8 cellular contexts compared by ENCODE assay signal in genomic region chr14:51828017-51828797, GRCh38. TPM values are rescaled to one million over a fixed set of nuclear protein-coding genes. Genes with fewer than 3 reads are reported as not detected.
DNase-seq lines count a peak whose midpoint lies in the region; ATAC-seq and TF ChIP-seq lines count a peak whose summit lies in the region.

No MANE protein-coding gene starts in this region.

- no peak overlapping the region for H3K27ac ChIP-seq in suprapubic skin

- no peak overlapping the region for H3K27ac Mint-ChIP-seq in glutamatergic neuron (ENCODE audit: unreplicated experiment)

- no peaks in the 10 kb centered on the region for H3K4me1 ChIP-seq in suprapubic skin

- TF ChIP-seq CTCF in glutamatergic neuron (IDR thresholded peaks at IDR 0.05; ENCODE audit: partially characterized antibody, unreplicated experiment) (no peak), suprapubic skin (IDR thresholded peaks at IDR 0.05) (no peak)

- no peaks in the 10 kb centered on the region for H3K36me3 ChIP-seq in suprapubic skin

- H3K27me3 Mint-ChIP-seq in glutamatergic neuron (ENCODE audit: unreplicated experiment), result no peaks in the 10 kb centered on the region

- WGBS in suprapubic skin, result 45% methylated on average over 8 of the region's 8 CpGs

- ATAC-seq in GM18511 (IDR thresholded peaks at IDR 0.05; ENCODE audit: unreplicated experiment), result peak; percentile 99
- peak; percentile 93 for ATAC-seq in HG02642 (IDR thresholded peaks at IDR 0.05; ENCODE audit: poor library complexity, unreplicated experiment)

- no peaks in the 10 kb centered on the region for H3K9me3 Mint-ChIP-seq in glutamatergic neuron (ENCODE audit: unreplicated experiment)

- no peak overlapping the region for H3K4me3 Mint-ChIP-seq in glutamatergic neuron (ENCODE audit: unreplicated experiment)

- TF ChIP-seq POLR2A in suprapubic skin (IDR thresholded peaks at IDR 0.05), result no peak

- H3K9me3 ChIP-seq in suprapubic skin, result no peaks in the 10 kb centered on the region

- no peaks in the 10 kb centered on the region for H3K27me3 ChIP-seq in suprapubic skin

- DNase-seq in NOMO-1 treated with DMSO at 0.1 percent for 48 hours (lab: John Stamatoyannopoulos, UW; ENCODE audit: unreplicated experiment) (peak; percentile 74), glutamatergic neuron (peak; percentile 55), suprapubic skin (ENCODE audit: low spot score in 2 of 2) (no peak), NCI-H748 treated with DMSO at 0.1 percent for 48 hours (lab: John Stamatoyannopoulos, UW) (no peak)
- DNase-seq in activated CD8-positive, alpha-beta memory T cell treated with anti-CD3 and anti-CD28 coated beads, Interleukin-2, amount 50 U/mL, for 4 hours, result peak; percentile 74
- DNase-seq in stimulated activated CD8-positive, alpha-beta memory T cell treated with anti-CD3 and anti-CD28 coated beads, Interleukin-2, amount 100 ng/mL, for 48 hours (ENCODE audit: low read depth in 2 of 2), result peak; percentile 58 to 63

- no peaks in the 10 kb centered on the region for H3K4me1 Mint-ChIP-seq in glutamatergic neuron (ENCODE audit: low read depth, unreplicated experiment)

- H3K4me3 ChIP-seq in suprapubic skin, result no peak overlapping the region

- no peaks in the 10 kb centered on the region for H3K36me3 Mint-ChIP-seq in glutamatergic neuron (ENCODE audit: unreplicated experiment)

- TF ChIP-seq EP300 in suprapubic skin (IDR thresholded peaks at IDR 0.05), result no peak

RNA-seq across cellular contexts. Expression of gene GNG2, which starts 32.2 kb away (rescaled TPM):
- total RNA-seq in glutamatergic neuron (ENCODE audit: unreplicated experiment), result 245 TPM
- 1 to 10 TPM; 3.6 to 8.1 (median 7.2) TPM for total RNA-seq in suprapubic skin

Comparison
In these comparisons a context has a peak if more than half of its experiments do, and no peak if none do; other contexts are left out.
1. DNase-seq: peak in NOMO-1 treated with DMSO at 0.1 percent for 48 hours (single experiment), activated CD8-positive, alpha-beta memory T cell treated with anti-CD3 and anti-CD28 coated beads, Interleukin-2, amount 50 U/mL, for 4 hours (single experiment), glutamatergic neuron (single experiment) and stimulated activated CD8-positive, alpha-beta memory T cell treated with anti-CD3 and anti-CD28 coated beads, Interleukin-2, amount 100 ng/mL, for 48 hours (2 of 2); none in suprapubic skin (0 of 2) and NCI-H748 treated with DMSO at 0.1 percent for 48 hours (single experiment).
2. RNA of gene GNG2, which starts 32.2 kb away (total RNA-seq): 245 TPM in glutamatergic neuron (single experiment); 3.6 to 8.1 TPM in suprapubic skin; every median in the first group is over 10 times any median in the second.